ENCODE assay signal across 8 cellular contexts in genomic region chr21:42561742-42562141, GRCh38. TPM values are rescaled to one million over a fixed set of nuclear protein-coding genes. Genes with fewer than 3 reads are reported as not detected.
DNase-seq lines count a peak whose midpoint lies in the region; ATAC-seq and TF ChIP-seq lines count a peak whose summit lies in the region.
"Had no signal": no experiment of that assay in that cellular context is flagged by ENCODE, and none has a peak within 500 bp of the region (broad histone marks: within the 10 kb centered on the region; RNA-seq: fewer than 3 reads in every experiment).

No MANE protein-coding gene starts in this region.

- H3K9me3 Mint-ChIP-seq in CD8-positive, alpha-beta memory T cell, result no peaks in the 10 kb centered on the region

- H3K27ac Mint-ChIP-seq in CD8-positive, alpha-beta memory T cell, result peak overlapping the region in 2 of 8 donors; percentile 1 to 9

- no peak overlapping the region for H3K4me3 Mint-ChIP-seq in CD8-positive, alpha-beta memory T cell

- peaks cover 0 to 97% (median 0%) of the 10 kb centered on the region in 3 donors for H3K36me3 ChIP-seq in Peyer's patch
- peaks cover 5% of the 10 kb centered on the region for H3K36me3 ChIP-seq in CD8-positive, alpha-beta memory T cell (ENCODE audit: insufficient read depth, low read length)

- H3K27ac ChIP-seq in Peyer's patch, result peak overlapping the region in 1 of 4 donors; percentile 31
- H3K27ac ChIP-seq in CD8-positive, alpha-beta memory T cell (ENCODE audit: low read depth, low read length), result no peak overlapping the region

- no peak overlapping the region for H3K4me3 ChIP-seq in Peyer's patch
- no peak overlapping the region for H3K4me3 ChIP-seq in CD8-positive, alpha-beta memory T cell (ENCODE audit: low read length)

- H3K4me1 ChIP-seq in Peyer's patch, result no peaks in the 10 kb centered on the region
- no peaks in the 10 kb centered on the region for H3K4me1 ChIP-seq in CD8-positive, alpha-beta memory T cell (ENCODE audit: insufficient read depth, low read length)

- H3K4me1 Mint-ChIP-seq in CD8-positive, alpha-beta memory T cell, result no peaks in the 10 kb centered on the region

- POLR2A ChIA-PET in CD8-positive, alpha-beta memory T cell (lab: Charles Lee), result no interaction called here

- no peaks in the 10 kb centered on the region for H3K27me3 Mint-ChIP-seq in CD8-positive, alpha-beta memory T cell

- H3K9me3 ChIP-seq in Peyer's patch, result no peaks in the 10 kb centered on the region
- no peaks in the 10 kb centered on the region for H3K9me3 ChIP-seq in CD8-positive, alpha-beta memory T cell (ENCODE audit: low read length)

- peak; percentile 47 to 81 (median 62) for DNase-seq in Peyer's patch
- peak; percentile 41 for DNase-seq in sciatic nerve (ENCODE audit: low spot score)
- no peak for DNase-seq in CD8-positive, alpha-beta memory T cell
- DNase-seq: stimulated activated CD4-positive, alpha-beta T cell treated with anti-CD3 and anti-CD28 coated beads, Interleukin-4, amount 100 ng/mL, for 1 hour had no signal

- CTCF ChIA-PET in CD8-positive, alpha-beta memory T cell (lab: Charles Lee), result no interaction called here

- peak; percentile 40 for ATAC-seq in GM18858 (IDR thresholded peaks at IDR 0.05; ENCODE audit: unreplicated experiment)
- ATAC-seq in HG03103 (IDR thresholded peaks at IDR 0.05; ENCODE audit: low read depth, unreplicated experiment), result peak; percentile 60
- no peak for ATAC-seq in sciatic nerve
- ATAC-seq in HG02884 (IDR thresholded peaks at IDR 0.05; ENCODE audit: unreplicated experiment), result no peak
- no peak for ATAC-seq in HG03159 (IDR thresholded peaks at IDR 0.05; ENCODE audit: unreplicated experiment)

- intact Hi-C loops in sciatic nerve (cut with DNase I), result no loop called here

- no peak for TF ChIP-seq CTCF in Peyer's patch (IDR thresholded peaks at IDR 0.05)

- no peak for TF ChIP-seq POLR2A in Peyer's patch (IDR thresholded peaks at IDR 0.05)

- peaks cover 0 to 90% (median 23%) of the 10 kb centered on the region in 3 donors for H3K36me3 Mint-ChIP-seq in CD8-positive, alpha-beta memory T cell

- no peaks in the 10 kb centered on the region for H3K27me3 ChIP-seq in Peyer's patch
- H3K27me3 ChIP-seq in CD8-positive, alpha-beta memory T cell (ENCODE audit: insufficient read depth, low read length, poor library complexity, severe bottlenecking), result no peaks in the 10 kb centered on the region

RNA-seq across cellular contexts. Expression of gene SLC37A1, which starts 48.1 kb away (rescaled TPM):
- total RNA-seq in Peyer's patch (100 to 1,000 TPM in 3 of 4 donors, 10 to 100 TPM in 1; 66.0 to 249 (median 195) TPM), sciatic nerve (7.4 TPM)
- 10 to 100 TPM; 16.6 to 16.9 TPM for total RNA-seq in CD8-positive, alpha-beta memory T cell
- polyA plus RNA-seq in CD8-positive, alpha-beta memory T cell, result 6.5 TPM

Comparison
In these comparisons a context has a peak if more than half of its experiments do, and no peak if none do; other contexts are left out.
1. ATAC-seq: peak in GM18858 (single experiment) and HG03103 (single experiment); none in sciatic nerve (single experiment), HG02884 (single experiment) and HG03159 (single experiment).
2. DNase-seq: peak in Peyer's patch (3 of 3) and sciatic nerve (single experiment); none in CD8-positive, alpha-beta memory T cell (0 of 5).